In genomic region chr14:37223947-37224474, GRCh38 we compare ENCODE assay signal across 28 cellular contexts. TPM values are rescaled to one million over a fixed set of nuclear protein-coding genes. Genes with fewer than 3 reads are reported as not detected.
DNase-seq lines count a peak whose midpoint lies in the region; ATAC-seq, FAIRE-seq and TF ChIP-seq lines count a peak whose summit lies in the region.
"Had no signal": no experiment of that assay in that cellular context is flagged by ENCODE, and none has a peak within 500 bp of the region (broad histone marks: within the 10 kb centered on the region; RNA-seq: fewer than 3 reads in every experiment).

No MANE protein-coding gene starts in this region.

- H3K27me3 ChIP-seq in HepG2 (ENCODE audit: control insufficient read depth in 1 of 2, insufficient read depth in 2 of 2, low read length in 2 of 2) (no peaks in the 10 kb centered on the region), right lobe of liver (no peaks in the 10 kb centered on the region), bronchial epithelial cell (ENCODE audit: control insufficient read depth, insufficient read depth, low read length) (no peaks in the 10 kb centered on the region), psoas muscle (ENCODE audit: insufficient read depth in 3 of 3, low read length in 2 of 3) (no peaks in the 10 kb centered on the region)

- H3K4me1 ChIP-seq in HepG2 (ENCODE audit: insufficient read depth, low read length), result no peaks in the 10 kb centered on the region
- H3K4me1 ChIP-seq in right lobe of liver, result no peaks in the 10 kb centered on the region
- no peaks in the 10 kb centered on the region for H3K4me1 ChIP-seq in psoas muscle
- H3K4me1 ChIP-seq: HAP-1 had no signal

- TF ChIP-seq EP300 in HepG2 (IDR thresholded peaks at IDR 0.05; ENCODE audit: low read depth in 2 of 2, low read length in 2 of 2) (no peak), HepG2 (CRISPR knock-in tag; IDR thresholded peaks at IDR 0.05; ENCODE audit: borderline replicate concordance) (no peak)

- BruUV-seq in HepG2 (replicated peaks; lab: Mats Ljungman, UMichigan), result no TSS peak

- no peak for TF ChIP-seq POLR2A in HepG2 (IDR thresholded peaks at IDR 0.05; ENCODE audit: insufficient read depth in 1 of 2, low read depth in 2 of 2, low read length in 2 of 2)
- TF ChIP-seq POLR2A in right lobe of liver (IDR thresholded peaks at IDR 0.05), result no peak

- H3K4me3 ChIP-seq in HepG2 (replicated peaks in 1 of 3; ENCODE audit: insufficient read depth in 1 of 3, low read depth in 2 of 3, low read length in 3 of 3) (no peak overlapping the region), right lobe of liver (no peak overlapping the region), bronchial epithelial cell (ENCODE audit: low read depth, low read length) (no peak overlapping the region), fibroblast of villous mesenchyme (ENCODE audit: low read depth, low read length) (no peak overlapping the region), psoas muscle (no peak overlapping the region)
- H3K4me3 ChIP-seq: GM12878, GM23248, HAP-1 had no signal

- POLR2A ChIA-PET in HepG2 (lab: Yijun Ruan, JAX), result no interaction called here

- no peak overlapping the region for H2AFZ ChIP-seq in HepG2 (ENCODE audit: low read length)
- H2AFZ ChIP-seq: GM23248 had no signal

- CTCF ChIA-PET in HepG2 (lab: Yijun Ruan, JAX; ENCODE audit: low intra/inter-chr PET ratio, low total read pairs), result no interaction called here

- no peak overlapping the region for H3K9ac ChIP-seq in HepG2 (ENCODE audit: insufficient read depth, low read depth, low read length)
- H3K9ac ChIP-seq: GM23248, KMS-11 had no signal

- H3K27ac ChIP-seq in HepG2 (ENCODE audit: extremely low read length, insufficient read depth, low read length) (no peak overlapping the region), right lobe of liver (no peak overlapping the region), psoas muscle (no peak overlapping the region)
- H3K27ac ChIP-seq: GM23248, HL-60, KMS-11 had no signal

- intact Hi-C loops in HepG2 (cut with micrococcal nuclease; ENCODE audit: unreplicated experiment) (no loop called here), right lobe of liver (cut with DNase I) (no loop called here), psoas muscle (cut with DNase I) (no loop called here)

- no peaks in the 10 kb centered on the region for H4K20me1 ChIP-seq in HepG2 (ENCODE audit: insufficient read depth, low read length)

- 96% methylated on average over 3 of the region's 3 CpGs for WGBS in HepG2 (ENCODE audit: low lambda C conversion rate)
- WGBS in right lobe of liver (ENCODE audit: insufficient coverage, low coverage, low lambda C conversion rate, missing lambda C conversion rate), result 82% methylated on average over 3 of the region's 3 CpGs
- WGBS in psoas muscle, 3 donors, result 91 to 98% (median 94%) methylated on average over 3 of the region's 3 CpGs

- H3K36me3 ChIP-seq in HepG2 (replicated peaks in 1 of 2; ENCODE audit: control insufficient read depth in 1 of 2, insufficient read depth in 2 of 2, low read length in 2 of 2) (no peaks in the 10 kb centered on the region; a peak in 2 of 5 replicates), right lobe of liver (no peaks in the 10 kb centered on the region), bronchial epithelial cell (ENCODE audit: control insufficient read depth, insufficient read depth, low read length) (no peaks in the 10 kb centered on the region), psoas muscle (ENCODE audit: insufficient read depth in 1 of 2, low read depth in 1 of 2) (no peaks in the 10 kb centered on the region)
- H3K36me3 ChIP-seq: HAP-1 had no signal

- ATAC-seq in HepG2 (no peak), right lobe of liver (no peak), psoas muscle (no peak)
- ATAC-seq: CD8-positive, alpha-beta T cell; GM12878 had no signal

- TF ChIP-seq RAD21 in HepG2 (CRISPR knock-in tag; IDR thresholded peaks at IDR 0.05), result no peak

- no peaks in the 10 kb centered on the region for H3K79me2 ChIP-seq in HepG2 (ENCODE audit: insufficient read depth, low read length)

- no peak overlapping the region for H3K4me2 ChIP-seq in HepG2 (ENCODE audit: low read depth, low read length)
- H3K4me2 ChIP-seq: KMS-11 had no signal

- DNase-seq in HepG2 (ENCODE audit: low spot score), result no peak
- no peak for DNase-seq in right lobe of liver
- peak; percentile 82 for DNase-seq in bronchial epithelial cell (ENCODE audit: low read depth)
- peak; percentile 8 for DNase-seq in fibroblast of villous mesenchyme (ENCODE audit: low read depth)
- DNase-seq in NCI-H2227 treated with DMSO at 0.1 percent for 48 hours (lab: John Stamatoyannopoulos, UW), result no peak
- DNase-seq in GM10266 (ENCODE audit: extremely low spot score), result no peak
- no peak for DNase-seq in psoas muscle
- no peak for DNase-seq in activated gamma-delta T cell (lab: John Stamatoyannopoulos, UW)
- DNase-seq: 8988T; AML-193; C1 segment of cervical spinal cord; CD8-positive, alpha-beta T cell; EL; GM23248; NCI-H1105; NCI-H146; NCI-H2029; NCI-H345; NCI-H524; NCI-H774; NK-92 treated with Interleukin-12 subunit alpha and Interleukin-12 subunit beta, amount 100 ng/mL, for 24 hours; Right ventricle myocardium superior had no signal

- FAIRE-seq in HepG2 (lab: Jason Lieb, UNC) (no peak), bronchial epithelial cell (lab: Jason Lieb, UNC) (no peak)
- FAIRE-seq: GM12878, RCC 7860 had no signal

- in situ Hi-C loops in HepG2 (cut with HindIII; ENCODE audit: extremely low pct_ligation_motif_present, low pct_unique_long_range_greater_than_20kb), result no loop called here

- H3K9me3 ChIP-seq in HepG2 (ENCODE audit: low read length), result peaks cover 30% of the 10 kb centered on the region
- no peaks in the 10 kb centered on the region for H3K9me3 ChIP-seq in right lobe of liver
- H3K9me3 ChIP-seq in psoas muscle, result peaks cover 4% of the 10 kb centered on the region
- H3K9me3 ChIP-seq: HAP-1 had no signal

- no peak for TF ChIP-seq CTCF in HepG2 (CRISPR knock-in tag; IDR thresholded peaks at IDR 0.05)
- no peak for TF ChIP-seq CTCF in right lobe of liver (IDR thresholded peaks at IDR 0.05)
- no peak for TF ChIP-seq CTCF in bronchial epithelial cell (IDR thresholded peaks at IDR 0.05; ENCODE audit: insufficient read depth, low read length, severe bottlenecking)
- no peak for TF ChIP-seq CTCF in fibroblast of villous mesenchyme (IDR thresholded peaks at IDR 0.05; ENCODE audit: insufficient read depth, low read depth, low read length)
- no peak for TF ChIP-seq CTCF in GM10266 (IDR thresholded peaks at IDR 0.05; ENCODE audit: control insufficient read depth, insufficient read depth, low read depth, missing control alignments)
- no peak for TF ChIP-seq CTCF in psoas muscle (IDR thresholded peaks at IDR 0.05)

RNA-seq across cellular contexts. Expression of gene MIPOL1, which starts 26.3 kb away (rescaled TPM):
- total RNA-seq in HepG2 (2016; rRNA removed; fragmentation: Illumina TruSeq; extraction: Trizol) (34.2 and 35.2 TPM in 2 replicates), right lobe of liver (1 to 10 TPM; 3.0 to 5.7 (median 4.0) TPM), bronchial epithelial cell (11.1 and 16.6 TPM in 2 replicates), fibroblast of villous mesenchyme (10.0 and 14.7 TPM in 2 replicates), psoas muscle (1 to 10 TPM; 5.1 to 5.6 (median 5.3) TPM)
- total RNA-seq in HepG2 (2016; cell fraction: cytosol; rRNA removed; fragmentation: Illumina TruSeq; extraction: Trizol; ENCODE audit: low read depth), result 30.4 and 34.3 TPM in 2 replicates
- total RNA-seq in HepG2 (2016; cell fraction: insoluble cytoplasmic fraction; rRNA removed; fragmentation: Illumina TruSeq; extraction: Trizol), result 33.9 and 35.4 TPM in 2 replicates
- 22.8 and 24.9 TPM in 2 replicates for total RNA-seq in HepG2 (2016; cell fraction: membrane; rRNA removed; fragmentation: Illumina TruSeq; extraction: Trizol)
- total RNA-seq in HepG2 (2016; cell fraction: nucleus; rRNA removed; fragmentation: Illumina TruSeq; extraction: Trizol), result 104 and 116 TPM in 2 replicates
- polyA plus RNA-seq in HepG2 (2011; rRNA removed) (6.9 and 8.6 TPM in 2 replicates), psoas muscle (1 to 10 TPM in 1 of 3 donors, under 1 TPM in 2; 0.77 to 2.6 (median 0.96) TPM)
- polyA plus RNA-seq in HepG2 (2011; cell fraction: cytosol; rRNA removed), result 3.3 and 4.8 TPM in 2 replicates
- 7.2 and 8.4 TPM in 2 replicates for polyA plus RNA-seq in HepG2 (2011; cell fraction: nucleus; rRNA removed)
- 15.0 and 17.1 TPM in 2 replicates for polyA plus RNA-seq in HepG2 (2012)
- polyA plus RNA-seq in HepG2 (2016; cell fraction: cytosol; fragmentation: Illumina TruSeq; extraction: Trizol; ENCODE audit: low read depth), result 3.4 and 3.6 TPM in 2 replicates
- polyA plus RNA-seq in HepG2 (2016; cell fraction: insoluble cytoplasmic fraction; fragmentation: Illumina TruSeq; extraction: Trizol; ENCODE audit: low read depth), result 22.0 and 22.6 TPM in 2 replicates
- polyA plus RNA-seq in HepG2 (2016; cell fraction: membrane; fragmentation: Illumina TruSeq; extraction: Trizol; ENCODE audit: low read depth), result 5.8 and 6.4 TPM in 2 replicates
- 23.3 and 24.7 TPM in 2 replicates for polyA plus RNA-seq in HepG2 (2016; cell fraction: nucleus; fragmentation: Illumina TruSeq; extraction: Trizol; ENCODE audit: insufficient read depth, low read depth)
- polyA minus RNA-seq in HepG2 (2011; rRNA and poly(A)+ RNA removed; ENCODE audit: low replicate concordance), result 7.9 and 21.8 TPM in 2 replicates
- 20.5 and 21.5 TPM in 2 replicates for polyA minus RNA-seq in HepG2 (2011; cell fraction: cytosol; rRNA and poly(A)+ RNA removed)
- polyA minus RNA-seq in HepG2 (2011; cell fraction: nucleus; rRNA and poly(A)+ RNA removed), result 195 and 223 TPM in 2 replicates
- total RNA-seq: CD8-positive, alpha-beta T cell; GM12878 had no signal

RNA-seq across cellular contexts. Expression of gene SLC25A21, which starts 51.6 kb away (rescaled TPM):
- 2.9 and 3.3 TPM in 2 replicates for total RNA-seq in HepG2 (2016; rRNA removed; fragmentation: Illumina TruSeq; extraction: Trizol)
- 0.44 and 0.51 TPM in 2 replicates for total RNA-seq in HepG2 (2016; cell fraction: cytosol; rRNA removed; fragmentation: Illumina TruSeq; extraction: Trizol; ENCODE audit: low read depth)
- total RNA-seq in HepG2 (2016; cell fraction: insoluble cytoplasmic fraction; rRNA removed; fragmentation: Illumina TruSeq; extraction: Trizol), result 3.2 and 3.8 TPM in 2 replicates
- total RNA-seq in HepG2 (2016; cell fraction: membrane; rRNA removed; fragmentation: Illumina TruSeq; extraction: Trizol), result 1.3 and 2.0 TPM in 2 replicates
- 4.4 and 5.0 TPM in 2 replicates for total RNA-seq in HepG2 (2016; cell fraction: nucleus; rRNA removed; fragmentation: Illumina TruSeq; extraction: Trizol)
- 0.60 and 1.9 TPM in 2 replicates for polyA plus RNA-seq in HepG2 (2011; rRNA removed)
- 0.47 and 0.60 TPM in 2 replicates for polyA plus RNA-seq in HepG2 (2011; cell fraction: cytosol; rRNA removed)
- polyA plus RNA-seq in HepG2 (2011; cell fraction: nucleus; rRNA removed), result 0.29 and 0.43 TPM in 2 replicates
- polyA plus RNA-seq in HepG2 (2012), result 0.44 and 1.4 TPM in 2 replicates
- polyA plus RNA-seq in HepG2 (2016; cell fraction: cytosol; fragmentation: Illumina TruSeq; extraction: Trizol; ENCODE audit: low read depth), result 0.25 and 0.49 TPM in 2 replicates
- 2.5 and 2.7 TPM in 2 replicates for polyA plus RNA-seq in HepG2 (2016; cell fraction: insoluble cytoplasmic fraction; fragmentation: Illumina TruSeq; extraction: Trizol; ENCODE audit: low read depth)
- 0.44 and 0.46 TPM in 2 replicates for polyA plus RNA-seq in HepG2 (2016; cell fraction: membrane; fragmentation: Illumina TruSeq; extraction: Trizol; ENCODE audit: low read depth)
- 1.4 and 1.6 TPM in 2 replicates for polyA plus RNA-seq in HepG2 (2016; cell fraction: nucleus; fragmentation: Illumina TruSeq; extraction: Trizol; ENCODE audit: insufficient read depth, low read depth)
- 1.1 and 1.9 TPM in 2 replicates for polyA minus RNA-seq in HepG2 (2011; rRNA and poly(A)+ RNA removed; ENCODE audit: low replicate concordance)
- 0.26 and 2.6 TPM in 2 replicates for polyA minus RNA-seq in HepG2 (2011; cell fraction: cytosol; rRNA and poly(A)+ RNA removed)
- polyA minus RNA-seq in HepG2 (2011; cell fraction: nucleus; rRNA and poly(A)+ RNA removed), result 2.4 and 2.7 TPM in 2 replicates
- under 1 TPM in 5 of 6 experiments, not detected in 1; 0.09 to 0.37 (median 0.18) TPM for total RNA-seq in right lobe of liver
- 0.53 and 0.64 TPM in 2 replicates for total RNA-seq in bronchial epithelial cell
- 0.97 and 1.3 TPM in 2 replicates for total RNA-seq in fibroblast of villous mesenchyme
- total RNA-seq in psoas muscle, result under 1 TPM; 0.13 to 0.37 (median 0.21) TPM
- under 1 TPM in 2 of 3 donors, not detected in 1; 0.07 to 0.21 TPM for polyA plus RNA-seq in psoas muscle
- total RNA-seq: CD8-positive, alpha-beta T cell; GM23248; HT-29 had no signal

Comparison
In these comparisons a context has a peak if more than half of its experiments do, and no peak if none do; other contexts are left out.
1. DNase-seq: peak in bronchial epithelial cell (single experiment) and fibroblast of villous mesenchyme (single experiment); none in HepG2 (single experiment), right lobe of liver (0 of 3), NCI-H2227 treated with DMSO at 0.1 percent for 48 hours (single experiment), GM10266 (single experiment), psoas muscle (0 of 2) and activated gamma-delta T cell (single experiment).